37 cellular contexts compared by ENCODE assay signal in the genomic region with DNA sequence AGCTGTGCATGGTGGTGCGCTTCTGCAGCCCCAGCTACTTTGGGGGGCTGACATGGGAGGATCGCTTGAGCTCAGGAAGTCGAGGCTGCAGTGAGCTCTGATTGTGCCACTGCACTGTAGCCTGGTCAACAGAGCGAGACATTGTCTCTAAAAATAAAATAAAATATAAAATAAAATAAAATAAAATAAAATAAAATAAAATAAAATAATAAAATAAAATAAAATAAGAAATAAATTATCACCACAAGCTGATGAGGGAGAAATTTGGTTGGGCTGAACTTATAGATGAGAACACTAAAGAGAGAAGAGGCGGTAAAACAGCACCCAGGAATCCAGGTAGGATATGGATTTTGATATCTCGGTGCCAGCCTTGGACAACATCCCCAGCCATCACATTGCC.
"Had no signal": no experiment of that assay in that cellular context is flagged by ENCODE, and none has a peak within 500 bp of the region (broad histone marks: within the 10 kb centered on the region; RNA-seq: fewer than 3 reads in every experiment).

No MANE protein-coding gene starts in this region.

- H3K4me3 Mint-ChIP-seq: activated naive CD4-positive, alpha-beta T cell treated with anti-CD3 and anti-CD28 coated beads for 36 hours; activated naive CD4-positive, alpha-beta T cell treated with anti-CD3 and anti-CD28 coated beads, Interleukin-2, amount 10 ng/mL, durations not matched to agents 7 days and 5 days; activated naive CD4-positive, alpha-beta T cell treated with anti-CD3 and anti-CD28 coated beads, Interleukin-2, amount 50 U/mL, for 24 hours; activated naive CD8-positive, alpha-beta T cell; activated naive CD8-positive, alpha-beta T cell treated with anti-CD3 and anti-CD28 coated beads for 36 hours; activated naive CD8-positive, alpha-beta T cell treated with anti-CD3 and anti-CD28 coated beads, Interleukin-2, amount 10 ng/mL, durations not matched to agents 7 days and 5 days; activated naive CD8-positive, alpha-beta T cell treated with anti-CD3 and anti-CD28 coated beads, Interleukin-2, amount 50 U/mL, for 24 hours; activated T-cell treated with anti-CD3 and anti-CD28 coated beads, Interleukin-2, amount 50 U/mL, for 24 hours; activated T-cell treated with anti-CD3 and anti-CD28 coated beads, Interleukin-2, amount 50 U/mL, for 4 hours; activated T-cell treated with anti-CD3 and anti-CD28 coated beads, Interleukin-2, amount 50 U/mL, for 72 hours; activated T-helper 1 cell treated with anti-CD3 and anti-CD28 coated beads, Interleukin-12 subunit alpha, Interleukin-12 subunit beta, Interleukin-2, Interleukin-4 antibody, amounts not matched to agents 30 ng/mL and 10 ng/mL and 1 ng/mL, durations not matched to agents 14 hours and 24 hours and 36 hours; activated T-helper 17 cell treated with anti-CD3 and anti-CD28 coated beads, Interleukin-2, amount 50 U/mL, for 72 hours; brain; central memory CD8-positive, alpha-beta T cell had no signal

- H3K9me3 Mint-ChIP-seq: activated naive CD4-positive, alpha-beta T cell treated with anti-CD3 and anti-CD28 coated beads for 36 hours; activated naive CD4-positive, alpha-beta T cell treated with anti-CD3 and anti-CD28 coated beads, Interleukin-2, amount 50 U/mL, for 24 hours; activated naive CD4-positive, alpha-beta T cell treated with anti-CD3 and anti-CD28 coated beads, Interleukin-2, amount 50 U/mL, for 72 hours; activated naive CD8-positive, alpha-beta T cell treated with anti-CD3 and anti-CD28 coated beads, Interleukin-2, amount 50 U/mL, for 24 hours; activated T-helper 17 cell treated with anti-CD3 and anti-CD28 coated beads, Interleukin-2, amount 50 U/mL, for 72 hours had no signal

- H3K27me3 Mint-ChIP-seq: activated naive CD4-positive, alpha-beta T cell treated with anti-CD3 and anti-CD28 coated beads, Interleukin-2, amount 10 ng/mL, durations not matched to agents 7 days and 5 days; activated naive CD4-positive, alpha-beta T cell treated with anti-CD3 and anti-CD28 coated beads, Interleukin-2, amount 50 U/mL, for 24 hours; activated naive CD8-positive, alpha-beta T cell; activated naive CD8-positive, alpha-beta T cell treated with anti-CD3 and anti-CD28 coated beads for 36 hours; activated naive CD8-positive, alpha-beta T cell treated with anti-CD3 and anti-CD28 coated beads, Interleukin-2, amount 10 ng/mL, durations not matched to agents 7 days and 5 days; activated naive CD8-positive, alpha-beta T cell treated with anti-CD3 and anti-CD28 coated beads, Interleukin-2, amount 50 U/mL, for 24 hours; activated T-cell treated with anti-CD3 and anti-CD28 coated beads, Interleukin-2, amount 50 U/mL, for 24 hours; activated T-helper 17 cell treated with anti-CD3 and anti-CD28 coated beads, Interleukin-2, amount 50 U/mL, for 72 hours; brain; central memory CD8-positive, alpha-beta T cell had no signal

- H3K4me1 Mint-ChIP-seq: activated naive CD4-positive, alpha-beta T cell treated with anti-CD3 and anti-CD28 coated beads, Interleukin-2, amount 10 ng/mL, durations not matched to agents 7 days and 5 days; activated naive CD4-positive, alpha-beta T cell treated with anti-CD3 and anti-CD28 coated beads, Interleukin-2, amount 50 U/mL, for 24 hours; activated naive CD8-positive, alpha-beta T cell treated with anti-CD3 and anti-CD28 coated beads for 36 hours; activated naive CD8-positive, alpha-beta T cell treated with anti-CD3 and anti-CD28 coated beads, Interleukin-2, amount 10 ng/mL, durations not matched to agents 7 days and 5 days; activated naive CD8-positive, alpha-beta T cell treated with anti-CD3 and anti-CD28 coated beads, Interleukin-2, amount 50 U/mL, for 24 hours; activated T-helper 17 cell treated with anti-CD3 and anti-CD28 coated beads, Interleukin-2, amount 50 U/mL, for 72 hours; central memory CD8-positive, alpha-beta T cell had no signal

- DNase-seq: activated effector memory CD4-positive, alpha-beta T cell treated with anti-CD3 and anti-CD28 coated beads, Interleukin-2, amount 50 U/mL, for 16 hours; activated effector memory CD4-positive, alpha-beta T cell treated with Interleukin-2 at 50 U/mL for 16 hours; activated gamma-delta T cell; activated gamma-delta T cell treated with Interleukin-2 at 50 U/mL for 16 hours; activated naive CD4-positive, alpha-beta T cell; activated naive CD4-positive, alpha-beta T cell treated with anti-CD3 and anti-CD28 coated beads for 36 hours; activated naive CD4-positive, alpha-beta T cell treated with anti-CD3 and anti-CD28 coated beads, Interleukin-2, amount 10 ng/mL, durations not matched to agents 7 days and 5 days; activated naive CD4-positive, alpha-beta T cell treated with anti-CD3 and anti-CD28 coated beads, Interleukin-2, amount 50 U/mL, for 16 hours; activated naive CD4-positive, alpha-beta T cell treated with Interleukin-2 at 50 U/mL for 16 hours; activated naive CD8-positive, alpha-beta T cell treated with anti-CD3 and anti-CD28 coated beads for 36 hours; activated naive CD8-positive, alpha-beta T cell treated with anti-CD3 and anti-CD28 coated beads, Interleukin-2, amount 10 ng/mL, durations not matched to agents 7 days and 5 days; activated naive CD8-positive, alpha-beta T cell treated with anti-CD3 and anti-CD28 coated beads, Interleukin-2, amount 50 U/mL, for 24 hours; activated T-cell treated with anti-CD3 and anti-CD28 coated beads, Interleukin-2, amount 50 U/mL, for 24 hours; activated T-cell treated with anti-CD3 and anti-CD28 coated beads, Interleukin-2, amount 50 U/mL, for 4 hours; activated T-cell treated with anti-CD3 and anti-CD28 coated beads, Interleukin-2, amount 50 U/mL, for 48 hours; activated T-cell treated with anti-CD3 and anti-CD28 coated beads, Interleukin-2, amount 50 U/mL, for 72 hours; adrenal gland; amniotic stem cell; amygdala; anterior cingulate cortex; aorta; body of pancreas; brain microvascular endothelial cell; caudate nucleus; central memory CD4-positive, alpha-beta T cell; cerebellar nuclear complex had no signal

- H3K4me3 ChIP-seq: adrenal gland, ascending aorta, body of pancreas, breast epithelium, cardiac muscle cell had no signal

- H3K36me3 Mint-ChIP-seq: activated naive CD4-positive, alpha-beta T cell treated with anti-CD3 and anti-CD28 coated beads, Interleukin-2, amount 10 ng/mL, durations not matched to agents 7 days and 5 days; activated naive CD4-positive, alpha-beta T cell treated with anti-CD3 and anti-CD28 coated beads, Interleukin-2, amount 50 U/mL, for 24 hours; activated naive CD4-positive, alpha-beta T cell treated with anti-CD3 and anti-CD28 coated beads, Interleukin-2, amount 50 U/mL, for 72 hours; activated naive CD8-positive, alpha-beta T cell; activated naive CD8-positive, alpha-beta T cell treated with anti-CD3 and anti-CD28 coated beads for 36 hours; activated naive CD8-positive, alpha-beta T cell treated with anti-CD3 and anti-CD28 coated beads, Interleukin-2, amount 10 ng/mL, durations not matched to agents 7 days and 5 days; brain had no signal

- H3K9me3 ChIP-seq: adrenal gland, ascending aorta, body of pancreas had no signal

- H3K4me1 ChIP-seq: adrenal gland, ascending aorta, body of pancreas, breast epithelium had no signal

- ATAC-seq: activated naive CD4-positive, alpha-beta T cell treated with anti-CD3 and anti-CD28 coated beads, Interleukin-2, amount 50 U/mL, for 72 hours; activated naive CD8-positive, alpha-beta T cell treated with anti-CD3 and anti-CD28 coated beads, Interleukin-2, amount 50 U/mL, for 24 hours; activated T-cell treated with anti-CD3 and anti-CD28 coated beads, Interleukin-2, amount 50 U/mL, for 4 hours; activated T-cell treated with anti-CD3 and anti-CD28 coated beads, Interleukin-2, amount 50 U/mL, for 72 hours; activated T-helper 17 cell treated with anti-CD3 and anti-CD28 coated beads, Interleukin-2, amount 50 U/mL, for 72 hours; body of pancreas had no signal

- H3K27me3 ChIP-seq: adrenal gland, ascending aorta, body of pancreas, brain microvascular endothelial cell, breast epithelium, cardiac muscle cell had no signal

- H3K27ac ChIP-seq: adrenal gland, ascending aorta, body of pancreas, brain microvascular endothelial cell, breast epithelium, cardiac muscle cell had no signal

- H3K36me3 ChIP-seq: adrenal gland, ascending aorta, brain microvascular endothelial cell, breast epithelium, cardiac muscle cell had no signal

- H3K27ac Mint-ChIP-seq: activated naive CD4-positive, alpha-beta T cell treated with anti-CD3 and anti-CD28 coated beads for 36 hours; activated naive CD4-positive, alpha-beta T cell treated with anti-CD3 and anti-CD28 coated beads, Interleukin-2, amount 10 ng/mL, durations not matched to agents 7 days and 5 days; activated naive CD4-positive, alpha-beta T cell treated with anti-CD3 and anti-CD28 coated beads, Interleukin-2, amount 50 U/mL, for 24 hours; activated naive CD4-positive, alpha-beta T cell treated with anti-CD3 and anti-CD28 coated beads, Interleukin-2, amount 50 U/mL, for 72 hours; activated naive CD8-positive, alpha-beta T cell; activated naive CD8-positive, alpha-beta T cell treated with anti-CD3 and anti-CD28 coated beads for 36 hours; activated naive CD8-positive, alpha-beta T cell treated with anti-CD3 and anti-CD28 coated beads, Interleukin-2, amount 10 ng/mL, durations not matched to agents 7 days and 5 days; activated naive CD8-positive, alpha-beta T cell treated with anti-CD3 and anti-CD28 coated beads, Interleukin-2, amount 50 U/mL, for 24 hours; activated T-cell treated with anti-CD3 and anti-CD28 coated beads, Interleukin-2, amount 50 U/mL, for 24 hours; activated T-cell treated with anti-CD3 and anti-CD28 coated beads, Interleukin-2, amount 50 U/mL, for 72 hours; activated T-helper 1 cell treated with anti-CD3 and anti-CD28 coated beads, Interleukin-12 subunit alpha, Interleukin-12 subunit beta, Interleukin-2, Interleukin-4 antibody, amounts not matched to agents 30 ng/mL and 10 ng/mL and 1 ng/mL, durations not matched to agents 14 hours and 24 hours and 36 hours; activated T-helper 17 cell treated with anti-CD3 and anti-CD28 coated beads, Interleukin-2, amount 50 U/mL, for 72 hours; activated T-helper 2 cell treated with anti-CD3 and anti-CD28 coated beads, Interferon-gamma antibody, Interleukin-2, Interleukin-4, amounts not matched to agents 10 μg/mL and 5 μg/mL and 100 μg/mL, durations not matched to agents 14 hours and 24 hours and 36 hours; brain had no signal
